In the genomic region with DNA sequence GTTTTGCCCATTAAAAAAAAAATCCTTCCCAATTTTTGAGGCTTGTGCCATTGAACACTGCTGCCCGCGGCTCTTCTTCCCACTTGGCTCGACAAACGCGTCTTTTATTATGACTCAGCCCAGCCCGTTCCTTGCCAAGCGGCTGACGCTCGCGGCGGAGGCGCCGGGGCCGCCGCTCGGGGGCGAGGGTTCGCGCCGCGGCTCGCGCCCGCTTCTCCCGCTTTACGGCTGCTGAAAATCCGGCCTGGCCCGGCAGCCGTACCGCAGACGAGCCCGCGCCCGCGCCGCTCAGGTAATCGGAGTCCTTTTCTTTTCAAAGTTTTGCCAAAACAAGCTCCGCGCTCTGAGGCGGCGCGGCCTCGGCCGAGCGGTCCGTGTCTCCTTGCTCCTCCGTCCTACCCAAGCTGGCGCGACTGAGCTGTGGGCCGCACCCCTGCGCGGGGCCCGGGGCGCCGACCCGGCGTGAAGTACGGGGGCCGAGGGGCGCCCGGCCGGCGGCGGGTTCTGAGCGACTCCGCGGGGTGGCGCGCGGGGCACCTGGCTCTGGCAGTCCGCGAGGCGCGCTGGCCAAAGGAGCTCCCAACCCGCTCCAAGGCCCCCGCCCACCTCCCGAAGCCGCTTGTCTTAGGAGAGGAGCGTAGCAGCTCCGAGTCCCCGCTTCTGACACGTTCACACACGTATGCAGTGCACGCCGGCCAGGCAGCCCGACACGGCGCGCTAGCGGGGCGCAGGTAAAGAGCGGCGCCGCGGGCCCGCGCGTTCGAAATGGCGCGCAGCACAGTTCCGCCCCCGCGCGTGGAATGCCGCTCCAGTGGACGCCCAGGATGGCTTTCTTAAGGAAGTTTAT, we compare ENCODE assay signal across 8 cellular contexts.
DNase-seq lines count a peak whose midpoint lies in the region; ATAC-seq, FAIRE-seq and TF ChIP-seq lines count a peak whose summit lies in the region.

No MANE protein-coding gene starts in this region.

- SMC1A ChIA-PET in GM12878 (lab: Charles Lee; ENCODE audit: uncharacterized antibody, unreplicated experiment) = no interaction called here

- POLR2A ChIA-PET in SK-N-SH (lab: Yijun Ruan, JAX) = interaction anchor here (0.5 to 1.2 kb wide), 2 partner anchors 193 to 1421 kb away, joined by 3 read pairs; no protein-coding TSS in a partner anchor
- POLR2A ChIA-PET in GM12878 (lab: Charles Lee) = no interaction called here

- H3K9ac ChIP-seq in SK-N-SH (peak overlapping the region; percentile 91), GM12878 (ENCODE audit: control insufficient read depth, insufficient read depth, low read length) (no peak overlapping the region), rectal smooth muscle tissue (ENCODE audit: low read length) (peak overlapping the region; percentile 64)

- no peak for FAIRE-seq in GM12878 (lab: Jason Lieb, UNC)

- H3K27ac ChIP-seq in SK-N-SH (ENCODE audit: low read depth in 2 of 2, low read length in 1 of 2) (peak overlapping the region; percentile 84 to 98), GM12878 (ENCODE audit: control insufficient read depth, insufficient read depth) (no peak overlapping the region), rectal smooth muscle tissue (ENCODE audit: low read depth, low read length) (peak overlapping the region; percentile 97)

- RAD21 ChIA-PET in GM12878 (lab: Charles Lee; ENCODE audit: unreplicated experiment) = no interaction called here

- no peak for TF ChIP-seq POLR2A in GM12878 (IDR thresholded peaks at IDR 0.05; ENCODE audit: low read depth, low read length)

- TF ChIP-seq CTCF in GM06990 (IDR thresholded peaks at IDR 0.05; ENCODE audit: insufficient read depth, low read length, poor library complexity, severe bottlenecking) (no peak), HFFc6 (IDR thresholded peaks at IDR 0.05) (peak; percentile 53), SK-N-SH (IDR thresholded peaks at IDR 0.05) (peak; percentile 23), GM12878 (IDR thresholded peaks at IDR 0.05 in 2 of 3, conservative IDR thresholded peaks at IDR 0.05 in 1 of 3; ENCODE audit: control insufficient read depth in 2 of 3, extremely low read depth in 1 of 3, insufficient read depth in 1 of 3, low read depth in 3 of 3, low read length in 3 of 3) (no peak)

- peaks cover 31% of the 10 kb centered on the region for H3F3A ChIP-seq in SK-N-SH (replicated peaks; ENCODE audit: insufficient read depth)

- WGBS in SK-N-SH (ENCODE audit: low lambda C conversion rate) = 1% methylated on average over 44 of the region's 107 CpGs
- 15% methylated on average over 67 of the region's 107 CpGs for WGBS in GM12878 (ENCODE audit: insufficient coverage, insufficient replicate concordance, low lambda C conversion rate, missing lambda C conversion rate)

- no peaks in the 10 kb centered on the region for H3K27me3 ChIP-seq in GM06990 (replicated peaks; ENCODE audit: control insufficient read depth, insufficient read depth, low read length)
- H3K27me3 ChIP-seq in SK-N-SH (ENCODE audit: insufficient read depth) = no peaks in the 10 kb centered on the region
- peaks cover 2 to 9% of the 10 kb centered on the region in 2 experiments for H3K27me3 ChIP-seq in GM12878 (replicated peaks in 1 of 2; ENCODE audit: control insufficient read depth in 2 of 2, insufficient read depth in 2 of 2, low read length in 1 of 2)
- no peaks in the 10 kb centered on the region for H3K27me3 ChIP-seq in rectal smooth muscle tissue (ENCODE audit: control insufficient read depth, insufficient read depth, low read length)

- H3K36me3 Mint-ChIP-seq in HFFc6 (ENCODE audit: low read depth) = no peaks in the 10 kb centered on the region; the same call in 1 of the 2 replicates

- in situ Hi-C loops in GM12878 (cut with MboI) = no loop called here

- H3K4me2 ChIP-seq in SK-N-SH (peak overlapping the region; percentile 85), GM12878 (ENCODE audit: control insufficient read depth, insufficient read depth) (peak overlapping the region; percentile 11; the same call in 1 of the 2 replicates)

- peak overlapping the region; percentile 100 for H3K27ac Mint-ChIP-seq in HFFc6

- H3K9me2 ChIP-seq in SK-N-SH = no peaks in the 10 kb centered on the region

- H2AFZ ChIP-seq in SK-N-SH (ENCODE audit: low read depth) = peak overlapping the region; percentile 91
- H2AFZ ChIP-seq in GM12878 (ENCODE audit: control insufficient read depth, low read depth, low read length) = peak overlapping the region; percentile 56

- H3K4me3 Mint-ChIP-seq in HFFc6 = no peak overlapping the region; the same call in 1 of the 2 replicates

- H3K4me1 ChIP-seq in SK-N-SH (ENCODE audit: control insufficient read depth in 1 of 2, insufficient read depth in 2 of 2, low read depth in 1 of 2, low read length in 1 of 2) (peaks cover 3 to 8% of the 10 kb centered on the region in 2 experiments; a peak in 3 of 4 replicates), GM12878 (ENCODE audit: control insufficient read depth, insufficient read depth, low read length) (no peaks in the 10 kb centered on the region), rectal smooth muscle tissue (ENCODE audit: control insufficient read depth, insufficient read depth, low read length) (peaks cover 12% of the 10 kb centered on the region)

- H3K4me3 ChIP-seq in GM06990 (replicated peaks; ENCODE audit: low read depth, low read length) (peak overlapping the region; percentile 62), SK-N-SH (ENCODE audit: low read depth in 2 of 2, low read length in 1 of 2) (peak overlapping the region; percentile 76 to 82), GM12878 (peak overlapping the region; percentile 53; the same call in 1 of the 2 replicates), rectal smooth muscle tissue (ENCODE audit: low read length) (peak overlapping the region; percentile 82)

- no peaks in the 10 kb centered on the region for H3K9me3 Mint-ChIP-seq in HFFc6

- CTCF ChIA-PET in SK-N-SH (lab: Yijun Ruan, JAX) = interaction anchor here (1.1 to 1.8 kb wide), 6 partner anchors 10 to 686 kb away, joined by 3 to 6 read pairs (median 4); no protein-coding TSS in a partner anchor
- CTCF ChIA-PET in GM12878 (lab: Yijun Ruan, JAX) = no interaction called here

- H3K9me3 ChIP-seq in SK-N-SH (no peaks in the 10 kb centered on the region), GM12878 (replicated peaks; ENCODE audit: control insufficient read depth, insufficient read depth, low read length) (no peaks in the 10 kb centered on the region)

- peaks cover 30% of the 10 kb centered on the region for H3K4me1 Mint-ChIP-seq in HFFc6 (ENCODE audit: low read depth)

- H3K36me3 ChIP-seq in GM06990 (ENCODE audit: control insufficient read depth, insufficient read depth, low read length) (no peaks in the 10 kb centered on the region), SK-N-SH (replicated peaks in 1 of 2; ENCODE audit: control insufficient read depth in 1 of 2, insufficient read depth in 2 of 2, low read length in 1 of 2) (no peaks in the 10 kb centered on the region), GM12878 (ENCODE audit: control insufficient read depth in 2 of 2, insufficient read depth in 2 of 2, low read length in 1 of 2) (no peaks in the 10 kb centered on the region), rectal smooth muscle tissue (ENCODE audit: control insufficient read depth, insufficient read depth, low read length) (no peaks in the 10 kb centered on the region)

- TF ChIP-seq RAD21 in SK-N-SH (IDR thresholded peaks at IDR 0.05; ENCODE audit: low read length) = peak; percentile 33
- no peak for TF ChIP-seq RAD21 in GM12878 (IDR thresholded peaks at IDR 0.05; ENCODE audit: insufficient read depth, low read depth, low read length)

- TF ChIP-seq EP300 in SK-N-SH (IDR thresholded peaks at IDR 0.05; ENCODE audit: borderline replicate concordance in 1 of 2, low read depth in 1 of 2, low read length in 1 of 2) (peak in 1 of 2 experiments; percentile 52; a peak in 1 of 4 replicates), GM12878 (IDR thresholded peaks at IDR 0.05; ENCODE audit: borderline replicate concordance in 1 of 2, control insufficient read depth in 1 of 2, low read depth in 2 of 2, low read length in 2 of 2) (no peak)

- DNase-seq in GM06990 (ENCODE audit: extremely low read depth, insufficient read length) (peak; percentile 70), HFFc6 (peak; percentile 91), MV-4-11 (lab: John Stamatoyannopoulos, UW) (peak; percentile 65), SK-N-SH (peak; percentile 85), GM12878 (ENCODE audit: low read depth, low spot score) (no peak), hypothalamus (lab: John Stamatoyannopoulos, UW) (peak; percentile 47 to 94 (median 80))
- DNase-seq in central memory CD4-positive, alpha-beta T cell = no peak

- H3K79me2 ChIP-seq in SK-N-SH (ENCODE audit: insufficient read depth) (peaks cover 28% of the 10 kb centered on the region), GM12878 (ENCODE audit: control insufficient read depth, insufficient read depth, low read length) (no peaks in the 10 kb centered on the region)

- BruUV-seq in GM12878 (replicated peaks; lab: Mats Ljungman, UMichigan) = no TSS peak

- H4K20me1 ChIP-seq in SK-N-SH (ENCODE audit: insufficient read depth) = no peaks in the 10 kb centered on the region
- no peaks in the 10 kb centered on the region for H4K20me1 ChIP-seq in GM12878 (ENCODE audit: control insufficient read depth, insufficient read depth)

- intact Hi-C loops in GM12878 (cut with micrococcal nuclease; ENCODE audit: unreplicated experiment) = no loop called here

- H3K27me3 Mint-ChIP-seq in HFFc6 (ENCODE audit: insufficient read depth) = peaks cover 4% of the 10 kb centered on the region

- peak; percentile 85 for ATAC-seq in GM12878

TF ChIP-seq in SK-N-SH, 30 proteins besides CTCF, POLR2A, EP300 and RAD21 (continues in another document):
- TF ChIP-seq MXI1 (IDR thresholded peaks at IDR 0.05; ENCODE audit: low read depth, low read length) (peak; percentile 55), FOXM1 (IDR thresholded peaks at IDR 0.05; ENCODE audit: low read depth) (no peak)

TF ChIP-seq in GM12878, 131 proteins besides CTCF, POLR2A, EP300 and RAD21 (continues in another document):
- no peak for TF ChIP-seq ZNF217 (IDR thresholded peaks at IDR 0.05)
- peak; percentile 37 for TF ChIP-seq SUZ12 (IDR thresholded peaks at IDR 0.05; ENCODE audit: unreplicated experiment)

Comparison
In these comparisons a context has a peak if more than half of its experiments do, and no peak if none do; other contexts are left out.
1. DNase-seq: peak in GM06990 (single experiment), HFFc6 (single experiment), MV-4-11 (single experiment), SK-N-SH (single experiment) and hypothalamus (51 of 51); none in GM12878 (single experiment) and central memory CD4-positive, alpha-beta T cell (single experiment).
2. CTCF ChIP-seq: peak in HFFc6 (single experiment) and SK-N-SH (single experiment); none in GM06990 (single experiment) and GM12878 (0 of 3).
3. Peak in every context shown above with its lines, with median percentiles within 50 percentile points of each other: H3K4me3 ChIP-seq.